Comparison of ENCODE assay signal across 1 cellular context in genomic region chr15:40941078-40941527, GRCh38.
TF ChIP-seq lines count a peak whose summit lies in the region.

No MANE protein-coding gene starts in this region.

TF ChIP-seq in K562, 482 proteins besides CTCF, POLR2A, EP300 and RAD21:
- TF ChIP-seq E2F5 (CRISPR knock-in tag; IDR thresholded peaks at IDR 0.05) (0 out of 2 replicates have a peak, but pooled peaks have one; percentile 9), TBL1XR1 (IDR thresholded peaks at IDR 0.05; ENCODE audit: low read length in 2 of 2) (no peak), ZC3H4 (CRISPR knock-in tag; IDR thresholded peaks at IDR 0.05; ENCODE audit: borderline replicate concordance) (0 out of 2 replicates have a peak, but pooled peaks have one; percentile 31), OTX1 (CRISPR knock-in tag; IDR thresholded peaks at IDR 0.05) (no peak), ZNF324 (CRISPR knock-in tag; IDR thresholded peaks at IDR 0.05) (no peak), MYC (IDR thresholded peaks at IDR 0.05; ENCODE audit: low read depth, low read length) (no peak), MYC (CRISPR knock-in tag; IDR thresholded peaks at IDR 0.05; ENCODE audit: borderline replicate concordance, low read depth) (peak; percentile 55; the same call in 1 of the 2 replicates), MCM3 (IDR thresholded peaks at IDR 0.05) (no peak)
